Comparison of ENCODE assay signal across 10 cellular contexts in genomic region chr9:129079829-129080228, GRCh38. TPM values are rescaled to one million over a fixed set of nuclear protein-coding genes. Genes with fewer than 3 reads are reported as not detected.
DNase-seq lines count a peak whose midpoint lies in the region; ATAC-seq and TF ChIP-seq lines count a peak whose summit lies in the region.
"Had no signal": no experiment of that assay in that cellular context is flagged by ENCODE, and none has a peak within 500 bp of the region (broad histone marks: within the 10 kb centered on the region; RNA-seq: fewer than 3 reads in every experiment).

No MANE protein-coding gene starts in this region.

- H3K27ac ChIP-seq in CD4-positive, CD25-positive, alpha-beta regulatory T cell (ENCODE audit: insufficient read depth, low read length, poor library complexity, severe bottlenecking): peak overlapping the region; percentile 60
- H3K27ac ChIP-seq in dorsolateral prefrontal cortex: peak overlapping the region in 2 of 59 donors; percentile 51 to 74

- no peaks in the 10 kb centered on the region for H3K27me3 ChIP-seq in CD4-positive, CD25-positive, alpha-beta regulatory T cell (ENCODE audit: control insufficient read depth, insufficient read depth, low read length)
- H3K27me3 ChIP-seq in Loucy (ENCODE audit: insufficient read depth, low read length, poor library complexity, severe bottlenecking): no peaks in the 10 kb centered on the region
- no peaks in the 10 kb centered on the region for H3K27me3 ChIP-seq in dorsolateral prefrontal cortex

- DNase-seq in CD4-positive, CD25-positive, alpha-beta regulatory T cell: no peak
- DNase-seq in dorsolateral prefrontal cortex (no peak), nephron progenitor cell (no peak), GM13976 (ENCODE audit: low spot score) (no peak), HEK293T (ENCODE audit: extremely low spot score) (no peak), GM10248 (ENCODE audit: extremely low spot score) (no peak)
- DNase-seq: NCI-H526 treated with DMSO at 0.1 percent for 48 hours; stimulated activated CD4-positive, alpha-beta T cell treated with anti-CD3 and anti-CD28 coated beads, Interleukin-4, amount 100 ng/mL, for 4 hours had no signal

- H2AFZ ChIP-seq in Loucy (ENCODE audit: low read length): no peak overlapping the region

- peak overlapping the region in 1 of 3 donors; percentile 66 for H3K27ac Mint-ChIP-seq in CD4-positive, CD25-positive, alpha-beta regulatory T cell
- H3K27ac Mint-ChIP-seq in nephron progenitor cell: no peak overlapping the region

- H3K9me2 ChIP-seq in Loucy (replicated peaks; ENCODE audit: low read depth, low read length): no peaks in the 10 kb centered on the region

- peak overlapping the region; percentile 83 for H3K4me3 ChIP-seq in CD4-positive, CD25-positive, alpha-beta regulatory T cell (ENCODE audit: low read depth, low read length)
- peak overlapping the region; percentile 77 for H3K4me3 ChIP-seq in Loucy (ENCODE audit: low read length, poor library complexity, severe bottlenecking)
- H3K4me3 ChIP-seq in dorsolateral prefrontal cortex: peak overlapping the region in 46 of 59 donors; percentile 64 to 99 (median 88)

- POLR2A ChIA-PET in HEK293T (lab: Yijun Ruan, JAX) (interaction anchor here (1.0 kb wide), 1 partner anchor 128 kb away, joined by 3 read pairs; no protein-coding TSS in a partner anchor), GM10248 (lab: Yijun Ruan, JAX) (no interaction called here)

- H4K20me1 ChIP-seq in Loucy (ENCODE audit: insufficient read depth, low read length, poor library complexity, severe bottlenecking): peaks cover 9% of the 10 kb centered on the region

- peaks cover 35% of the 10 kb centered on the region for H3K79me2 ChIP-seq in Loucy (ENCODE audit: insufficient read depth, low read length)

- no peaks in the 10 kb centered on the region for H3K9me3 ChIP-seq in CD4-positive, CD25-positive, alpha-beta regulatory T cell (ENCODE audit: control insufficient read depth in 2 of 2, low read length in 2 of 2)
- H3K9me3 ChIP-seq in Loucy (ENCODE audit: insufficient read depth, low read depth, low read length): no peaks in the 10 kb centered on the region

- H3K4me3 Mint-ChIP-seq in CD4-positive, CD25-positive, alpha-beta regulatory T cell: peak overlapping the region; percentile 90 to 97 (median 94)
- peak overlapping the region; percentile 92 for H3K4me3 Mint-ChIP-seq in nephron progenitor cell

- peak overlapping the region; percentile 70 for H3K4me2 ChIP-seq in Loucy (ENCODE audit: low read depth, low read length, poor library complexity, severe bottlenecking)

- H3K4me1 Mint-ChIP-seq in CD4-positive, CD25-positive, alpha-beta regulatory T cell: peaks cover 0 to 30% (median 18%) of the 10 kb centered on the region in 4 donors
- peaks cover 35% of the 10 kb centered on the region for H3K4me1 Mint-ChIP-seq in nephron progenitor cell

- peaks cover 1% of the 10 kb centered on the region for H3K36me3 ChIP-seq in CD4-positive, CD25-positive, alpha-beta regulatory T cell (ENCODE audit: control insufficient read depth, insufficient read depth, low read length)
- H3K36me3 ChIP-seq in Loucy (ENCODE audit: insufficient read depth, low read length): no peaks in the 10 kb centered on the region

- intact Hi-C loops in dorsolateral prefrontal cortex (cut with DNase I): loop anchor here (5.0 kb wide), 2 partner anchors 43 to 133 kb away; partner anchors contain the start of genes DOLK (in 1 of the 2), MIGA2 (in 1 of the 2) and NUP188 (in 1 of the 2)

- H3F3A ChIP-seq in Loucy (ENCODE audit: low read depth): no peaks in the 10 kb centered on the region

- H3K36me3 Mint-ChIP-seq in CD4-positive, CD25-positive, alpha-beta regulatory T cell: no peaks in the 10 kb centered on the region
- no peaks in the 10 kb centered on the region for H3K36me3 Mint-ChIP-seq in nephron progenitor cell (ENCODE audit: low read depth)

- no peak for ATAC-seq in CD4-positive, CD25-positive, alpha-beta regulatory T cell (ENCODE audit: low read depth in 2 of 2)
- ATAC-seq in GM21717 (IDR thresholded peaks at IDR 0.05; ENCODE audit: unreplicated experiment): no peak

- in situ Hi-C loops in GM13976 (cut with MboI; ENCODE audit: low sequenced_read_pairs, unreplicated experiment): no loop called here

- no peaks in the 10 kb centered on the region for H3K9me3 Mint-ChIP-seq in CD4-positive, CD25-positive, alpha-beta regulatory T cell
- H3K9me3 Mint-ChIP-seq in nephron progenitor cell: no peaks in the 10 kb centered on the region

- H3K4me1 ChIP-seq in CD4-positive, CD25-positive, alpha-beta regulatory T cell (ENCODE audit: control insufficient read depth, insufficient read depth, low read length, poor library complexity, severe bottlenecking): peaks cover 20% of the 10 kb centered on the region
- H3K4me1 ChIP-seq in Loucy (ENCODE audit: insufficient read depth, low read length, poor library complexity, severe bottlenecking): peaks cover 10% of the 10 kb centered on the region

- TF ChIP-seq CTCF in Loucy (conservative IDR thresholded peaks at IDR 0.05; ENCODE audit: low read length): no peak
- no peak for TF ChIP-seq CTCF in dorsolateral prefrontal cortex (IDR thresholded peaks at IDR 0.05 in 54 of 56, conservative IDR thresholded peaks at IDR 0.05 in 2 of 56; ENCODE audit: low read depth in 1 of 56, partially characterized antibody in 56 of 56)
- TF ChIP-seq CTCF in nephron progenitor cell (IDR thresholded peaks at IDR 0.05): no peak
- TF ChIP-seq CTCF in GM13976 (IDR thresholded peaks at IDR 0.05; ENCODE audit: borderline replicate concordance, control extremely low read depth, extremely low read depth, insufficient read depth, missing control alignments): no peak
- TF ChIP-seq CTCF in GM10248 (IDR thresholded peaks at IDR 0.05; ENCODE audit: control extremely low read depth, extremely low read depth, low read depth, missing control alignments): no peak

- peak overlapping the region; percentile 54 for H3K9ac ChIP-seq in Loucy (ENCODE audit: low read depth, low read length, poor library complexity, severe bottlenecking)

- CTCF ChIA-PET in HEK293T (lab: Yijun Ruan, JAX) (no interaction called here), GM10248 (lab: Yijun Ruan, JAX) (interaction anchor here (1.1 to 1.6 kb wide), 4 partner anchors 14 to 544 kb away, joined by 3 to 5 read pairs (median 4); no protein-coding TSS in a partner anchor)

- peaks cover 5% of the 10 kb centered on the region for H3K27me3 Mint-ChIP-seq in CD4-positive, CD25-positive, alpha-beta regulatory T cell
- no peaks in the 10 kb centered on the region for H3K27me3 Mint-ChIP-seq in nephron progenitor cell (ENCODE audit: low read depth, poor library complexity)

TF ChIP-seq in HEK293T, 16 proteins besides CTCF, POLR2A, EP300 and RAD21:
- TF ChIP-seq, protein P1, sequence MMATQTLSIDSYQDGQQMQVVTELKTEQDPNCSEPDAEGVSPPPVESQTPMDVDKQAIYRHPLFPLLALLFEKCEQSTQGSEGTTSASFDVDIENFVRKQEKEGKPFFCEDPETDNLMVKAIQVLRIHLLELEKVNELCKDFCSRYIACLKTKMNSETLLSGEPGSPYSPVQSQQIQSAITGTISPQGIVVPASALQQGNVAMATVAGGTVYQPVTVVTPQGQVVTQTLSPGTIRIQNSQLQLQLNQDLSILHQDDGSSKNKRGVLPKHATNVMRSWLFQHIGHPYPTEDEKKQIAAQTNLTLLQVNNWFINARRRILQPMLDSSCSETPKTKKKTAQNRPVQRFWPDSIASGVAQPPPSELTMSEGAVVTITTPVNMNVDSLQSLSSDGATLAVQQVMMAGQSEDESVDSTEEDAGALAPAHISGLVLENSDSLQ (IDR thresholded peaks at IDR 0.05): no peak
- TF ChIP-seq FOXM1 (IDR thresholded peaks at IDR 0.05; ENCODE audit: borderline replicate concordance): no peak
- no peak for TF ChIP-seq SP1 (IDR thresholded peaks at IDR 0.05)
- TF ChIP-seq ZNF384 (IDR thresholded peaks at IDR 0.05): no peak
- TF ChIP-seq CTBP1 (IDR thresholded peaks at IDR 0.05; ENCODE audit: borderline replicate concordance): no peak
- TF ChIP-seq SUZ12 (IDR thresholded peaks at IDR 0.05): no peak

RNA-seq across cellular contexts. Expression of gene DOLPP1, which starts 1.1 kb away (rescaled TPM):
- total RNA-seq in CD4-positive, CD25-positive, alpha-beta regulatory T cell: 3.9 TPM
- polyA plus RNA-seq in CD4-positive, CD25-positive, alpha-beta regulatory T cell: 1 to 10 TPM; 8.6 to 9.3 (median 8.9) TPM
- 10 to 100 TPM in 118 of 120 experiments, 1 to 10 TPM in 2; 9.9 to 26.6 (median 16.5) TPM for total RNA-seq in dorsolateral prefrontal cortex

RNA-seq across cellular contexts. Expression of gene CRAT, which starts 30.8 kb away (rescaled TPM):
- total RNA-seq in CD4-positive, CD25-positive, alpha-beta regulatory T cell: 12.5 TPM
- 10 to 100 TPM in 2 of 4 donors, 1 to 10 TPM in 2; 8.7 to 11.4 (median 10.2) TPM for polyA plus RNA-seq in CD4-positive, CD25-positive, alpha-beta regulatory T cell
- 10 to 100 TPM; 32.6 to 71.0 (median 47.5) TPM for total RNA-seq in dorsolateral prefrontal cortex

RNA-seq across cellular contexts. Expression of gene PTPA, which starts 31.4 kb away (rescaled TPM):
- 53.7 TPM for total RNA-seq in CD4-positive, CD25-positive, alpha-beta regulatory T cell
- 10 to 100 TPM; 12.9 to 21.6 (median 16.0) TPM for polyA plus RNA-seq in CD4-positive, CD25-positive, alpha-beta regulatory T cell
- total RNA-seq in dorsolateral prefrontal cortex: 100 to 1,000 TPM; 149 to 296 (median 203) TPM

RNA-seq across cellular contexts. Expression of gene MIGA2, which starts 43.4 kb away (rescaled TPM):
- total RNA-seq in CD4-positive, CD25-positive, alpha-beta regulatory T cell: 48.5 TPM
- 1 to 10 TPM; 6.3 to 8.0 (median 7.6) TPM for polyA plus RNA-seq in CD4-positive, CD25-positive, alpha-beta regulatory T cell
- 10 to 100 TPM; 33.8 to 76.4 (median 47.9) TPM for total RNA-seq in dorsolateral prefrontal cortex

RNA-seq across cellular contexts. Expression of gene SH3GLB2, which starts 51.7 kb away (rescaled TPM):
- 77.8 TPM for total RNA-seq in CD4-positive, CD25-positive, alpha-beta regulatory T cell
- polyA plus RNA-seq in CD4-positive, CD25-positive, alpha-beta regulatory T cell: 10 to 100 TPM; 18.2 to 38.8 (median 26.6) TPM
- total RNA-seq in dorsolateral prefrontal cortex: 100 to 1,000 TPM; 128 to 337 (median 194) TPM
